Comparison of ENCODE assay signal across 33 cellular contexts in the genomic region with DNA sequence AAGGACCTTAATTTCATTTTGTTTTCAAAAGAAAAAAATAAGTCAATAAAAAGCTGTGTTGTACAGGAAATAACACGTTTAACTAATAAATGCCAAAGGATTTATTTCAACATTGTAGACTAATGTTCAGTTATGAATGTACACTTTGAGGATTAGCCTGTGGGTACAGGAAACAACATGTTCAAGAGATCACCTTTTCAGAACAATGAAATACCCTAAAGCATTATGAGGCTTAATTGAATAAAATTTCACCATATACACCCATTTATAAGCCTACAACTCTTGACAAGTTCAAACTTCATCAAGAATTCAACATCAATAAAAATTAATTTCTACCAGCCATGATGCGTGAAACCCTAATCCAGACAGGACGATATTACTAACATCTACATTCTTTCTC. TPM values are rescaled to one million over a fixed set of nuclear protein-coding genes. Genes with fewer than 3 reads are reported as not detected.
"Had no signal": no experiment of that assay in that cellular context is flagged by ENCODE, and none has a peak within 500 bp of the region (broad histone marks: within the 10 kb centered on the region; RNA-seq: fewer than 3 reads in every experiment).

No MANE protein-coding gene starts in this region.

- H3K27me3 ChIP-seq: cardiac muscle cell had no signal

- DNase-seq: activated B cell treated with CpG ODN at 0.5 μM for 24 hours; activated CD4-positive, alpha-beta memory T cell treated with anti-CD3 and anti-CD28 coated beads for 36 hours; activated CD4-positive, alpha-beta T cell treated with anti-CD3 and anti-CD28 coated beads for 4 hours; activated CD4-positive, alpha-beta T cell treated with anti-CD3 and anti-CD28 coated beads, Interleukin-2, amount 50 U/mL, for 1 hour; activated CD4-positive, CD25-positive, alpha-beta regulatory T cell treated with anti-CD3 and anti-CD28 coated beads, Interleukin-2, amount 50 U/mL, for 72 hours; activated CD8-positive, alpha-beta memory T cell treated with anti-CD3 and anti-CD28 coated beads for 24 hours; activated CD8-positive, alpha-beta memory T cell treated with anti-CD3 and anti-CD28 coated beads, Interleukin-2, amount 10 ng/mL, durations not matched to agents 7 days and 5 days; activated CD8-positive, alpha-beta memory T cell treated with anti-CD3 and anti-CD28 coated beads, Interleukin-2, amount 50 U/mL, for 48 hours; activated effector memory CD4-positive, alpha-beta T cell treated with Interleukin-2 at 50 U/mL for 16 hours; activated naive CD4-positive, alpha-beta T cell treated with anti-CD3 and anti-CD28 coated beads, Interleukin-2, amount 10 ng/mL, durations not matched to agents 7 days and 5 days; activated naive CD8-positive, alpha-beta T cell treated with anti-CD3 and anti-CD28 coated beads, Interleukin-2, amount 50 U/mL, for 24 hours; activated T-cell treated with anti-CD3 and anti-CD28 coated beads, Interleukin-2, amount 50 U/mL, for 48 hours; anterior cingulate cortex; Karpas-422; KBM-7; NCI-H1105; NCI-H1417 treated with DMSO at 0.1 percent for 48 hours; NCI-H187 treated with DMSO at 0.1 percent for 48 hours; NCI-H2081; NCI-H2171 treated with DMSO at 0.1 percent for 48 hours; NCI-H2227 treated with DMSO at 0.1 percent for 48 hours; NCI-H446; NCI-H510A treated with DMSO at 0.1 percent for 48 hours; NCI-H526 treated with DMSO at 0.1 percent for 48 hours; NCI-H774; SIG-M5; T-cell; T-helper 17 cell had no signal

- ATAC-seq: activated CD8-positive, alpha-beta memory T cell treated with anti-CD3 and anti-CD28 coated beads, Interleukin-2, amount 10 ng/mL, durations not matched to agents 7 days and 5 days; activated naive CD8-positive, alpha-beta T cell treated with anti-CD3 and anti-CD28 coated beads, Interleukin-2, amount 50 U/mL, for 24 hours; Panc1; Right ventricle myocardium inferior; SK-N-SH treated with all-trans-retinoic acid at 6 μM for 48 hours; T-cell; T-helper 17 cell had no signal

- H3K27ac ChIP-seq: cardiac muscle cell, VCaP had no signal

- H3K36me3 ChIP-seq: cardiac muscle cell had no signal

- H3K4me3 ChIP-seq: cardiac muscle cell had no signal

RNA-seq across cellular contexts. Expression of a gene that starts 56.6 kb away (rescaled TPM):
- total RNA-seq: activated B cell treated with CpG ODN at 0.5 μM for 24 hours; activated CD8-positive, alpha-beta memory T cell treated with anti-CD3 and anti-CD28 coated beads, Interleukin-2, amount 10 ng/mL, durations not matched to agents 7 days and 5 days; Right ventricle myocardium inferior had no signal
